In the genomic region with DNA sequence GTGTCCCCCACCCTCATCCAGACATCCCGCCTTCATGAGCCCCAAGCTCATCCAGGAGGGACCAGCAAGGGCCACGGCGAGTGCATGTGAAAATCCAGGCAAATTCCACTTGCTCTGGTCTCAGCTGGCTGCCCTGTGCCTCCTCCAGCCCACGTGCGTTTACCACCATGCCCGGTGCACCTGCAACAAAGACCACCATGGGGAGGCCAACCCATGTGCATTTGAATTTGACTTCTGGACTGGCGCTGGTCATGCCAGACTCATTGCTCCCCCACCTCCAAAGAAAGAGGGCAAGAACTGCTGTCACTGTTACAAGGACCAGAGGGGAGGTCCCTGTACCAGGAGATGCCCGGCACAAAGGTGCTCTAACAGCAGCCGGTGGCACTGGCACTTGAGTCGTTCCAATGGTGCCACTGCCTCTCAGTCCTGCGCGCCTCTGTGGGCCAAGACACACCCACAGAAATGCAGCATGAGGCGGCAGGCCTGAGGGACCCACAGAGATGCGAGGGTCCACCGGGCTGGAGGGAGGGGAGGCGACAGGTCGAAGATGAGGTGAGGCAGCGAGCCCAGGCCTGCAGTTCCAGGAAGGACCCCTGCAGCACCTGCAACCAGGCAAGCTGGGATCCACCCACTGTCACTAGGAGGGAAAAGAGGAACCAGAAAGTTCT, we compare ENCODE assay signal across 28 cellular contexts.
"Had no signal": no experiment of that assay in that cellular context is flagged by ENCODE, and none has a peak within 500 bp of the region (broad histone marks: within the 10 kb centered on the region; RNA-seq: fewer than 3 reads in every experiment).

No MANE protein-coding gene starts in this region.

- H3K36me3 Mint-ChIP-seq: activated CD4-positive, alpha-beta memory T cell treated with anti-CD3 and anti-CD28 coated beads for 36 hours; activated naive CD4-positive, alpha-beta T cell treated with anti-CD3 and anti-CD28 coated beads, Interleukin-2, amount 50 U/mL, for 72 hours had no signal

- FAIRE-seq: astrocyte, bronchial epithelial cell had no signal

- H3K9me3 Mint-ChIP-seq: activated naive CD4-positive, alpha-beta T cell treated with anti-CD3 and anti-CD28 coated beads for 36 hours; activated naive CD4-positive, alpha-beta T cell treated with anti-CD3 and anti-CD28 coated beads, Interleukin-2, amount 50 U/mL, for 72 hours; activated T-helper 1 cell treated with anti-CD3 and anti-CD28 coated beads, Interleukin-12 subunit alpha, Interleukin-12 subunit beta, Interleukin-2, Interleukin-4 antibody, amounts not matched to agents 30 ng/mL and 10 ng/mL and 1 ng/mL, durations not matched to agents 14 hours and 24 hours and 36 hours had no signal

- H3K9me3 ChIP-seq: adrenal gland, Peyer's patch had no signal

- ATAC-seq: activated naive CD4-positive, alpha-beta T cell treated with anti-CD3 and anti-CD28 coated beads, Interleukin-2, amount 50 U/mL, for 72 hours; activated T-cell treated with anti-CD3 and anti-CD28 coated beads, Interleukin-2, amount 50 U/mL, for 4 hours; body of pancreas; PC-3 had no signal

- H3K27me3 ChIP-seq: adrenal gland, body of pancreas, Peyer's patch had no signal

- H3K27ac Mint-ChIP-seq: activated CD4-positive, alpha-beta memory T cell treated with anti-CD3 and anti-CD28 coated beads for 36 hours; activated naive CD4-positive, alpha-beta T cell treated with anti-CD3 and anti-CD28 coated beads for 36 hours; activated naive CD4-positive, alpha-beta T cell treated with anti-CD3 and anti-CD28 coated beads, Interleukin-2, amount 50 U/mL, for 72 hours; activated T-helper 1 cell treated with anti-CD3 and anti-CD28 coated beads, Interleukin-12 subunit alpha, Interleukin-12 subunit beta, Interleukin-2, Interleukin-4 antibody, amounts not matched to agents 30 ng/mL and 10 ng/mL and 1 ng/mL, durations not matched to agents 14 hours and 24 hours and 36 hours had no signal

- H3K36me3 ChIP-seq: adrenal gland, Peyer's patch had no signal

- H3K27ac ChIP-seq: adrenal gland, body of pancreas, Peyer's patch, WERI-Rb-1 had no signal

- DNase-seq: activated CD4-positive, alpha-beta memory T cell treated with anti-CD3 and anti-CD28 coated beads for 36 hours; activated CD4-positive, alpha-beta T cell treated with anti-CD3 and anti-CD28 coated beads, Interleukin-2, amount 50 U/mL, for 1 hour; activated CD8-positive, alpha-beta memory T cell treated with anti-CD3 and anti-CD28 coated beads, Interleukin-2, amount 50 U/mL, for 4 hours; activated gamma-delta T cell treated with Interleukin-2 at 50 U/mL for 16 hours; activated naive CD4-positive, alpha-beta T cell treated with anti-CD3 and anti-CD28 coated beads for 36 hours; activated T-cell treated with anti-CD3 and anti-CD28 coated beads for 4 hours; activated T-cell treated with anti-CD3 and anti-CD28 coated beads, Interleukin-2, amount 50 U/mL, for 4 hours; adrenal gland; body of pancreas; caudate nucleus; cerebellar nuclear complex; NCI-H1105; NCI-H1417 treated with DMSO at 0.1 percent for 48 hours; NCI-H187 treated with DMSO at 0.1 percent for 48 hours; NCI-H345; NCI-H524 treated with DMSO at 0.1 percent for 48 hours; PC-3; Peyer's patch; RPMI8226; SW 1271; T-helper 1 cell; T-helper 2 cell; T-helper 9 cell; WERI-Rb-1 had no signal

- H3K4me1 ChIP-seq: body of pancreas, Peyer's patch had no signal

- H3K4me3 ChIP-seq: adrenal gland, body of pancreas, Peyer's patch had no signal

- H3K4me3 Mint-ChIP-seq: activated CD4-positive, alpha-beta memory T cell treated with anti-CD3 and anti-CD28 coated beads for 36 hours; activated naive CD4-positive, alpha-beta T cell treated with anti-CD3 and anti-CD28 coated beads for 36 hours; activated T-cell treated with anti-CD3 and anti-CD28 coated beads, Interleukin-2, amount 50 U/mL, for 4 hours; activated T-helper 1 cell treated with anti-CD3 and anti-CD28 coated beads, Interleukin-12 subunit alpha, Interleukin-12 subunit beta, Interleukin-2, Interleukin-4 antibody, amounts not matched to agents 30 ng/mL and 10 ng/mL and 1 ng/mL, durations not matched to agents 14 hours and 24 hours and 36 hours had no signal
